Comparison of ENCODE assay signal across 8 cellular contexts in the genomic region with DNA sequence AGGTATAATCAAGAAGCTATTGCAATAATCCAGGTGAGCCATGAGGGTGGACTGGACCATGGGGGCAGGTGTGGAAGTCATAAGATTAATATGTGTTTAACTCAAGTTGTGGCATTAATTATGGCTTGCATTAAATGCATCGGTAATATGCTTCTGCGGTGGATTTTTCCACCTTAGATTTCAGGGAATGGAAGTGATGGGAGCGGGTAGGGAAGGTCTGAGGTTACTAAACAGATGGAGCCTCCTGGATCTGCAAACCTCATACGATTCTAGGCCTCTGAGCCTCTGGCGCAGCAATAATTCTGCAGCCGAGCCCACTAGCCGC. TPM values are rescaled to one million over a fixed set of nuclear protein-coding genes. Genes with fewer than 3 reads are reported as not detected.
A peak's percentile ranks its signal among the peaks of the same experiment; 100 is the strongest.
DNase-seq lines count a peak whose midpoint lies in the region; ATAC-seq and TF ChIP-seq lines count a peak whose summit lies in the region.

No MANE protein-coding gene starts in this region.

- no peak for ATAC-seq in GM21390 (IDR thresholded peaks at IDR 0.05; ENCODE audit: unreplicated experiment)

- peak overlapping the region; percentile 80 for H3K4me3 ChIP-seq in AG04450 (ENCODE audit: low read depth, low read length)
- peak overlapping the region; percentile 82 for H3K4me3 ChIP-seq in LNCaP clone FGC (ENCODE audit: low read depth, low read length)
- peak overlapping the region; percentile 82 for H3K4me3 ChIP-seq in ectodermal cell (ENCODE audit: insufficient read depth, low read depth, low read length)

- no peak overlapping the region for H3K27ac Mint-ChIP-seq in nephron progenitor cell

- DNase-seq in AG04450 (ENCODE audit: low read depth, low spot score) = no peak
- DNase-seq in LNCaP clone FGC (ENCODE audit: low read depth) = no peak
- DNase-seq in nephron progenitor cell = no peak
- DNase-seq in NCI-H2029 (lab: John Stamatoyannopoulos, UW) = no peak
- no peak for DNase-seq in NOMO-1 (lab: John Stamatoyannopoulos, UW; ENCODE audit: unreplicated experiment in 2 of 2)
- DNase-seq in activated CD4-positive, CD25-positive, alpha-beta regulatory T cell (lab: John Stamatoyannopoulos, UW) = no peak

- peaks cover 4% of the 10 kb centered on the region; the same call in 1 of the 2 replicates for H3K9me3 ChIP-seq in AG04450 (ENCODE audit: control insufficient read depth, insufficient read depth, low read length)
- no peaks in the 10 kb centered on the region for H3K9me3 ChIP-seq in ectodermal cell (ENCODE audit: control insufficient read depth, low read length)

- peaks cover 20% of the 10 kb centered on the region for H3K4me1 Mint-ChIP-seq in nephron progenitor cell

- H3K27me3 ChIP-seq in AG04450 (ENCODE audit: control insufficient read depth, insufficient read depth, low read length) (peaks cover 2% of the 10 kb centered on the region), ectodermal cell (ENCODE audit: control insufficient read depth, insufficient read depth, low read length, poor library complexity, severe bottlenecking) (no peaks in the 10 kb centered on the region)

- CTCF ChIA-PET in AG04450 (lab: Charles Lee) = interaction anchor here (0.6 kb wide), 2 partner anchors 45 to 72 kb away, joined by 4 to 8 read pairs; no protein-coding TSS in a partner anchor

- peaks cover 26% of the 10 kb centered on the region for H3K36me3 Mint-ChIP-seq in nephron progenitor cell (ENCODE audit: low read depth)

- no peaks in the 10 kb centered on the region for H3K36me3 ChIP-seq in ectodermal cell (ENCODE audit: control insufficient read depth, insufficient read depth, low read length)

- WGBS in ectodermal cell, 2 experiments = 35 to 36% methylated on average over 7 of the region's 7 CpGs

- peaks cover 7% of the 10 kb centered on the region for H3K4me1 ChIP-seq in ectodermal cell (ENCODE audit: control insufficient read depth, insufficient read depth, low read length)

- POLR2A ChIA-PET in AG04450 (lab: Yijun Ruan, JAX) = interaction anchor here (0.7 to 1.1 kb wide), 2 partner anchors 106 to 204 kb away, joined by 3 to 5 read pairs; a partner anchor contains a TSS

- peak overlapping the region; percentile 91 for H3K4me3 Mint-ChIP-seq in nephron progenitor cell

- H3K27me3 Mint-ChIP-seq in nephron progenitor cell (ENCODE audit: low read depth, poor library complexity) = peaks cover 11% of the 10 kb centered on the region

- TF ChIP-seq CTCF in AG04450 (IDR thresholded peaks at IDR 0.05; ENCODE audit: low read depth, low read length) = no peak
- no peak for TF ChIP-seq CTCF in LNCaP clone FGC (IDR thresholded peaks at IDR 0.05; ENCODE audit: control insufficient read depth, extremely low read depth, insufficient read depth)
- TF ChIP-seq CTCF in nephron progenitor cell (IDR thresholded peaks at IDR 0.05) = no peak

- H3K27ac ChIP-seq in AG04450 (ENCODE audit: low read depth, low read length) (no peak overlapping the region), ectodermal cell (ENCODE audit: insufficient read depth, low read depth, low read length, poor library complexity, severe bottlenecking) (no peak overlapping the region)

- peaks cover 9% of the 10 kb centered on the region for H3K9me3 Mint-ChIP-seq in nephron progenitor cell

RNA-seq across cellular contexts. Expression of a gene that starts 0.3 kb away (rescaled TPM):
- polyA plus RNA-seq in AG04450 (2011; rRNA removed) = 1.0 and 1.5 TPM in 2 replicates
- 2.6 and 4.4 TPM in 2 replicates for polyA minus RNA-seq in AG04450 (2011; rRNA and poly(A)+ RNA removed)
- 15.4 TPM for polyA plus RNA-seq in ectodermal cell (2013, experiment 1 of 4)
- polyA plus RNA-seq in ectodermal cell (2013, experiment 2 of 4) = 13.9 TPM
- 7.2 TPM for polyA plus RNA-seq in ectodermal cell (2013, experiment 3 of 4)
- 7.8 TPM for polyA plus RNA-seq in ectodermal cell (2013, experiment 4 of 4)

RNA-seq across cellular contexts. Expression of a gene that starts 40.5 kb away (rescaled TPM):
- polyA plus RNA-seq in AG04450 (2011; rRNA removed) = 61.2 and 64.0 TPM in 2 replicates
- 165 and 183 TPM in 2 replicates for polyA minus RNA-seq in AG04450 (2011; rRNA and poly(A)+ RNA removed)
- 57.2 TPM for polyA plus RNA-seq in ectodermal cell (2013, experiment 1 of 4)
- polyA plus RNA-seq in ectodermal cell (2013, experiment 2 of 4) = 56.9 TPM
- 41.6 TPM for polyA plus RNA-seq in ectodermal cell (2013, experiment 3 of 4)
- 48.1 TPM for polyA plus RNA-seq in ectodermal cell (2013, experiment 4 of 4)
